In the genomic region with DNA sequence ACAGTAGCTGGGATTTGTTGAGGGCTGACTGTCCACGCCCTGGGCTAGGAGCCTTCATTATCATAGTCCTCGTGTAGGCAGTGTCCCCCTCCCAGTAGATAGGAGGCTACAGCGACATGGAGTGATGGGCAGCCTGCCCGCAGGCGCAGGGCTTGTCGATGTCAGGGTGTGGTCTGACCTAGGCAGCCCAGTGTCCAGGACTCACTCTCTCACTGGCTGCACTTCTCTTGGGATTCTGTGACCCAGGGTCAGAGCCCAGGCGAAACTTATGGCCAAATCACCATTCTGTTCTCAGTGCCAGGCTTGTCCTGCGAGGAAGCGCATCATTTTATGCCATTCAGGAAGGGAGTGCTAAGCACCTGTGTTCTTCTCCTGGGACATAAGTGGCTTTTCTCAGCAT, we compare ENCODE assay signal across 26 cellular contexts.
"Had no signal": no experiment of that assay in that cellular context is flagged by ENCODE, and none has a peak within 500 bp of the region (broad histone marks: within the 10 kb centered on the region; RNA-seq: fewer than 3 reads in every experiment).

No MANE protein-coding gene starts in this region.

- H3K36me3 Mint-ChIP-seq: naive thymus-derived CD8-positive, alpha-beta T cell; neural progenitor cell; stimulated activated memory B cell treated with anti-CD40 and anti-IgM and Interleukin-4, amounts not matched to agents 10 μg/mL and 1 μg/mL and 100 μg/mL, for 72 hours; type B pancreatic cell had no signal

- H3K4me1 Mint-ChIP-seq: naive B cell; naive thymus-derived CD8-positive, alpha-beta T cell; stimulated activated memory B cell treated with anti-CD40 and anti-IgM and Interleukin-4, amounts not matched to agents 10 μg/mL and 1 μg/mL and 100 μg/mL, for 72 hours; stimulated activated naive CD8-positive, alpha-beta T cell treated with anti-CD3 and anti-CD28 coated beads, Interleukin-15, amount 100 ng/mL, for 72 hours had no signal

- H3K27me3 Mint-ChIP-seq: naive B cell; natural killer cell treated with Interleukin-12 subunit alpha and Interleukin-12 subunit beta and Interleukin-15 and Interleukin-18, amount 100 ng/mL, for 72 hours had no signal

- DNase-seq: naive B cell; naive thymus-derived CD8-positive, alpha-beta T cell; nucleus accumbens; pancreas; retina; right cardiac atrium; right lobe of liver; sigmoid colon; small intestine; stimulated activated CD4-positive, alpha-beta T cell treated with anti-CD3 and anti-CD28 coated beads, Interleukin-15, amount 100 ng/mL, for 24 hours; stimulated activated CD4-positive, alpha-beta T cell treated with anti-CD3 and anti-CD28 coated beads, Interleukin-2, amount 100 ng/mL, for 24 hours; stimulated activated CD4-positive, alpha-beta T cell treated with anti-CD3 and anti-CD28 coated beads, Interleukin-2, amount 100 ng/mL, for 48 hours; stimulated activated CD4-positive, alpha-beta T cell treated with anti-CD3 and anti-CD28 coated beads, Interleukin-4, amount 100 ng/mL, for 24 hours; stimulated activated naive CD4-positive, alpha-beta T cell; stimulated activated naive CD8-positive, alpha-beta T cell treated with anti-CD3 and anti-CD28 coated beads, Interleukin-15, amount 100 ng/mL, for 72 hours; stimulated activated naive CD8-positive, alpha-beta T cell treated with anti-CD3 and anti-CD28 coated beads, Interleukin-15, Interleukin-2, amounts not matched to agents 100 U/mL and 50 U/mL, for 24 hours; substantia nigra; testis; tibial artery; transverse colon; upper lobe of right lung; uterus had no signal

- H3K27ac Mint-ChIP-seq: naive B cell; naive thymus-derived CD8-positive, alpha-beta T cell; natural killer cell treated with Interleukin-12 subunit alpha and Interleukin-12 subunit beta and Interleukin-15 and Interleukin-18, amount 100 ng/mL, for 72 hours; neural progenitor cell; stimulated activated memory B cell treated with anti-CD40 and anti-IgM and Interleukin-4, amounts not matched to agents 10 μg/mL and 1 μg/mL and 100 μg/mL, for 72 hours; stimulated activated naive CD8-positive, alpha-beta T cell treated with anti-CD3 and anti-CD28 coated beads, Interleukin-15, amount 100 ng/mL, for 72 hours; type B pancreatic cell had no signal

- H3K9me3 Mint-ChIP-seq: neural progenitor cell had no signal

- H3K4me3 Mint-ChIP-seq: naive B cell; naive thymus-derived CD8-positive, alpha-beta T cell; natural killer cell treated with Interleukin-12 subunit alpha and Interleukin-12 subunit beta and Interleukin-15 and Interleukin-18, amount 100 ng/mL, for 72 hours; neural progenitor cell; stimulated activated memory B cell treated with anti-CD40 and anti-IgM and Interleukin-4, amounts not matched to agents 10 μg/mL and 1 μg/mL and 100 μg/mL, for 72 hours; stimulated activated naive CD8-positive, alpha-beta T cell treated with anti-CD3 and anti-CD28 coated beads, Interleukin-15, amount 100 ng/mL, for 72 hours; type B pancreatic cell had no signal
